ENCODE assay signal across 8 cellular contexts in genomic region chr19:12681074-12681987, GRCh38. TPM values are rescaled to one million over a fixed set of nuclear protein-coding genes. Genes with fewer than 3 reads are reported as not detected.
DNase-seq lines count a peak whose midpoint lies in the region; ATAC-seq lines count a peak whose summit lies in the region.

Gene DHPS (minus strand): TSS chr19:12681880. CDS start chr19:12681766, 114 bp downstream.

- peaks cover 16 to 34% (median 26%) of the 10 kb centered on the region in 3 donors for H3K4me1 Mint-ChIP-seq in CD8-positive, alpha-beta memory T cell
- H3K4me1 Mint-ChIP-seq in effector memory CD8-positive, alpha-beta T cell (ENCODE audit: low read depth in 2 of 2): peaks cover 20 to 24% of the 10 kb centered on the region in 2 donors

- H3K27ac ChIP-seq in CD8-positive, alpha-beta memory T cell (ENCODE audit: low read depth, low read length): peak within 1 kb of the TSS; percentile 84

- DNase-seq in CD8-positive, alpha-beta memory T cell: peak; percentile 84 to 96 (median 91)
- DNase-seq in HT-29 (ENCODE audit: low spot score): peak; percentile 86
- DNase-seq in NOMO-1 (lab: John Stamatoyannopoulos, UW; ENCODE audit: unreplicated experiment in 2 of 2): peak; percentile 94 to 96
- DNase-seq in effector memory CD8-positive, alpha-beta T cell: peak; percentile 83 to 90 (median 87)
- peak; percentile 97 for DNase-seq in medulla oblongata (ENCODE audit: extremely low spot score)
- peak; percentile 90 for DNase-seq in stimulated activated CD8-positive, alpha-beta memory T cell treated with anti-CD3 and anti-CD28 coated beads, Interleukin-12 subunit alpha, Interleukin-12 subunit beta, amount 100 ng/mL, for 1 hour (ENCODE audit: low read depth)

- peak within 1 kb of the TSS; percentile 91 to 98 (median 95) for H3K4me3 Mint-ChIP-seq in CD8-positive, alpha-beta memory T cell
- H3K4me3 Mint-ChIP-seq in effector memory CD8-positive, alpha-beta T cell: peak within 1 kb of the TSS; percentile 92 to 94

- CTCF ChIA-PET in CD8-positive, alpha-beta memory T cell (lab: Charles Lee): interaction anchor here (0.7 to 5.3 kb wide), 8 partner anchors 8 to 76 kb away, joined by 3 to 32 read pairs (median 4); partner anchors contain the start of genes FBXW9, MAN2B1 and WDR83
- CTCF ChIA-PET in activated CD8-positive, alpha-beta memory T cell treated with anti-CD3 and anti-CD28 coated beads for 36 hours (lab: Charles Lee): interaction anchor here (0.6 to 1.8 kb wide), 9 partner anchors 9 to 118 kb away, joined by 3 to 9 read pairs (median 4); partner anchors contain the start of genes FBXW9, JUNB, MAN2B1 and WDR83

- H3K9me3 Mint-ChIP-seq in CD8-positive, alpha-beta memory T cell: no peaks in the 10 kb centered on the region
- no peaks in the 10 kb centered on the region for H3K9me3 Mint-ChIP-seq in effector memory CD8-positive, alpha-beta T cell

- H3K27me3 Mint-ChIP-seq in CD8-positive, alpha-beta memory T cell: peaks cover 0 to 4% of the 10 kb centered on the region in 2 donors
- no peaks in the 10 kb centered on the region for H3K27me3 Mint-ChIP-seq in effector memory CD8-positive, alpha-beta T cell

- POLR2A ChIA-PET in CD8-positive, alpha-beta memory T cell (lab: Charles Lee): interaction anchor here (0.5 to 1.8 kb wide), 14 partner anchors 10 to 1085 kb away, joined by 3 to 13 read pairs (median 4); partner anchors contain the start of genes FBXW9, TRIR, ZNF490 and ZNF791
- POLR2A ChIA-PET in activated CD8-positive, alpha-beta memory T cell treated with anti-CD3 and anti-CD28 coated beads for 36 hours (lab: Charles Lee): interaction anchor here (0.6 to 1.6 kb wide), 11 partner anchors 9 to 1306 kb away, joined by 3 to 7 read pairs (median 4); partner anchors contain the start of gene TNPO2

- peak; percentile 36 for ATAC-seq in GM19468 (IDR thresholded peaks at IDR 0.05; ENCODE audit: extremely low read depth, unreplicated experiment)
- peak; percentile 81 for ATAC-seq in effector memory CD8-positive, alpha-beta T cell (replicated peaks)

- no peaks in the 10 kb centered on the region for H3K9me3 ChIP-seq in CD8-positive, alpha-beta memory T cell (ENCODE audit: low read length)

- H3K4me3 ChIP-seq in CD8-positive, alpha-beta memory T cell (ENCODE audit: low read length): peak within 1 kb of the TSS; percentile 87

- no peaks in the 10 kb centered on the region for H3K27me3 ChIP-seq in CD8-positive, alpha-beta memory T cell (ENCODE audit: insufficient read depth, low read length, poor library complexity, severe bottlenecking)

- peak within 1 kb of the TSS; percentile 93 to 97 (median 96) for H3K27ac Mint-ChIP-seq in CD8-positive, alpha-beta memory T cell
- H3K27ac Mint-ChIP-seq in effector memory CD8-positive, alpha-beta T cell: peak within 1 kb of the TSS; percentile 88 to 91

- peaks cover 33% of the 10 kb centered on the region for H3K36me3 ChIP-seq in CD8-positive, alpha-beta memory T cell (ENCODE audit: insufficient read depth, low read length)

- H3K36me3 Mint-ChIP-seq in CD8-positive, alpha-beta memory T cell: peaks cover 5 to 43% (median 15%) of the 10 kb centered on the region in 3 donors
- peaks cover 61% of the 10 kb centered on the region for H3K36me3 Mint-ChIP-seq in effector memory CD8-positive, alpha-beta T cell (ENCODE audit: insufficient read depth)

- H3K4me1 ChIP-seq in CD8-positive, alpha-beta memory T cell (ENCODE audit: insufficient read depth, low read length): peaks cover 14% of the 10 kb centered on the region

RNA-seq across cellular contexts. Expression of gene DHPS, which starts in this region (rescaled TPM):
- 100 to 1,000 TPM; 113 to 116 TPM for total RNA-seq in CD8-positive, alpha-beta memory T cell
- 91.8 TPM for polyA plus RNA-seq in CD8-positive, alpha-beta memory T cell
- 95.0 and 95.4 TPM in 2 replicates for total RNA-seq in HT-29 (2014; rRNA removed; shearing (Covaris generic))
- total RNA-seq in activated CD8-positive, alpha-beta memory T cell treated with anti-CD3 and anti-CD28 coated beads for 36 hours: 100 to 1,000 TPM; 100 to 106 TPM

Comparison
In these comparisons a context has a peak if more than half of its experiments do, and no peak if none do; other contexts are left out.
1. Peak in every context shown above with its lines: DNase-seq, ATAC-seq, H3K4me3 ChIP-seq and H3K27ac ChIP-seq.